In genomic region chr19:35669974-35670373, GRCh38 we compare ENCODE assay signal across 24 cellular contexts. TPM values are rescaled to one million over a fixed set of nuclear protein-coding genes. Genes with fewer than 3 reads are reported as not detected.
"Had no signal": no experiment of that assay in that cellular context is flagged by ENCODE, and none has a peak within 500 bp of the region (broad histone marks: within the 10 kb centered on the region; RNA-seq: fewer than 3 reads in every experiment).

No MANE protein-coding gene starts in this region.

- H3K4me3 Mint-ChIP-seq: activated B cell treated with CpG ODN at 0.5 μM for 24 hours; activated CD4-positive, alpha-beta memory T cell treated with anti-CD3 and anti-CD28 coated beads for 36 hours; activated CD4-positive, alpha-beta T cell treated with anti-CD3 and anti-CD28 coated beads, Interleukin-2, amount 10 ng/mL, durations not matched to agents 7 days and 5 days; activated naive CD4-positive, alpha-beta T cell treated with anti-CD3 and anti-CD28 coated beads for 36 hours; activated naive CD8-positive, alpha-beta T cell; activated T-cell treated with anti-CD3 and anti-CD28 coated beads, Interleukin-2, amount 50 U/mL, for 4 hours; T-helper 1 cell treated with Interleukin-12 subunit alpha and Interleukin-12 subunit beta and Interleukin-4 antibody, amounts not matched to agents 30 μg/mL and 1 μg/mL, for 36 hours had no signal

- H3K9me3 ChIP-seq: SJSA1 had no signal

- H3K27ac Mint-ChIP-seq: activated B cell treated with CpG ODN at 0.5 μM for 24 hours; activated CD4-positive, alpha-beta memory T cell treated with anti-CD3 and anti-CD28 coated beads for 36 hours; activated naive CD4-positive, alpha-beta T cell treated with anti-CD3 and anti-CD28 coated beads for 36 hours; activated naive CD8-positive, alpha-beta T cell; T-helper 1 cell treated with Interleukin-12 subunit alpha and Interleukin-12 subunit beta and Interleukin-4 antibody, amounts not matched to agents 30 μg/mL and 1 μg/mL, for 36 hours had no signal

- ATAC-seq: activated T-cell treated with anti-CD3 and anti-CD28 coated beads, Interleukin-2, amount 50 U/mL, for 4 hours; PC-3 had no signal

- FAIRE-seq: RCC 7860 had no signal

- H3K4me3 ChIP-seq: SJSA1 had no signal

- H3K27ac ChIP-seq: SJSA1 had no signal

- H3K36me3 Mint-ChIP-seq: activated CD4-positive, alpha-beta memory T cell treated with anti-CD3 and anti-CD28 coated beads for 36 hours had no signal

- H3K9me3 Mint-ChIP-seq: activated B cell treated with CpG ODN at 0.5 μM for 24 hours; activated CD4-positive, alpha-beta memory T cell treated with anti-CD3 and anti-CD28 coated beads for 36 hours; activated CD4-positive, alpha-beta T cell treated with anti-CD3 and anti-CD28 coated beads, Interleukin-2, amount 10 ng/mL, durations not matched to agents 7 days and 5 days; activated naive CD4-positive, alpha-beta T cell treated with anti-CD3 and anti-CD28 coated beads for 36 hours; activated T-cell treated with anti-CD3 and anti-CD28 coated beads, Interleukin-2, amount 50 U/mL, for 4 hours; T-helper 1 cell treated with Interleukin-12 subunit alpha and Interleukin-12 subunit beta and Interleukin-4 antibody, amounts not matched to agents 30 μg/mL and 1 μg/mL, for 36 hours had no signal

- DNase-seq: activated B cell treated with CpG ODN at 0.5 μM for 24 hours; activated CD4-positive, alpha-beta memory T cell treated with anti-CD3 and anti-CD28 coated beads for 36 hours; activated CD4-positive, alpha-beta T cell treated with anti-CD3 and anti-CD28 coated beads for 1 hour; activated CD4-positive, alpha-beta T cell treated with anti-CD3 and anti-CD28 coated beads, Interleukin-2, amount 10 ng/mL, durations not matched to agents 7 days and 5 days; activated CD8-positive, alpha-beta memory T cell treated with anti-CD3 and anti-CD28 coated beads for 24 hours; activated gamma-delta T cell; activated naive CD4-positive, alpha-beta T cell treated with anti-CD3 and anti-CD28 coated beads for 36 hours; activated T-cell treated with anti-CD3 and anti-CD28 coated beads, Interleukin-2, amount 50 U/mL, for 4 hours; cerebellar nuclear complex; KBM-7; NCI-H1092; NCI-H1417; NCI-H1930; NCI-H2107; PC-3; SHP77; T-helper 9 cell had no signal

RNA-seq across cellular contexts. Expression of gene UPK1A, which starts 3.7 kb away (rescaled TPM):
- total RNA-seq: activated B cell treated with CpG ODN at 0.5 μM for 24 hours, cardiac septum, M059J, PC-3, SJSA1 had no signal

RNA-seq across cellular contexts. Expression of gene ETV2, which starts 28.4 kb away (rescaled TPM):
- total RNA-seq: activated B cell treated with CpG ODN at 0.5 μM for 24 hours had no signal

RNA-seq across cellular contexts. Expression of gene ZBTB32, which starts 34.4 kb away (rescaled TPM):
- total RNA-seq: LHCN-M2, M059J, PC-3, SJSA1 had no signal
